ENCODE assay signal across 35 cellular contexts in the genomic region with DNA sequence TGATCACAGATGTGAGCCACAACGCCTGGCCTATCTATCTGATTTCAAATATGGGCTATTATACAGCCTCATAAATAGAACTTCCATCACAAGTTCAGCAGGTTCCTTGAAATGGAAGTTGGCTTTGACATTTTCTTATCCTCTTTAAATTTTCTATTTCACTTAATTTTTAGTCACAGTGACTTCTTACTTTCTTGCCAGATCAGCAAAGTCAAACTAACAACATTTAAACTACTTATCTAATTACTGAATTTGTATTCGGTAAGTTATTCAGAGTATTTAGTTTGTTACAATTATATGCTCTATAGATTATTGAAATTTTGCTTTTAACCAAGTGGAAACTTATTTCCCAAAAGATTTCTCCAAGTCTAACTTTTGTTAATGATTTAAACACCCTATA.
"Had no signal": no experiment of that assay in that cellular context is flagged by ENCODE, and none has a peak within 500 bp of the region (broad histone marks: within the 10 kb centered on the region; RNA-seq: fewer than 3 reads in every experiment).

No MANE protein-coding gene starts in this region.

- H3K27me3 ChIP-seq: adrenal gland, breast epithelium, cardiac muscle cell, colonic mucosa had no signal

- H3K27me3 Mint-ChIP-seq: activated B cell treated with CpG ODN at 0.5 μM for 24 hours; activated CD4-positive, alpha-beta memory T cell treated with anti-CD3 and anti-CD28 coated beads for 36 hours; activated CD8-positive, alpha-beta memory T cell treated with anti-CD3 and anti-CD28 coated beads, Interleukin-2, amount 10 ng/mL, durations not matched to agents 7 days and 5 days; activated naive CD4-positive, alpha-beta T cell treated with anti-CD3 and anti-CD28 coated beads, Interleukin-2, amount 50 U/mL, for 24 hours; activated naive CD8-positive, alpha-beta T cell treated with anti-CD3 and anti-CD28 coated beads for 36 hours; activated naive CD8-positive, alpha-beta T cell treated with anti-CD3 and anti-CD28 coated beads, Interleukin-2, amount 50 U/mL, for 24 hours; brain; T-helper 17 cell had no signal

- ATAC-seq: activated CD4-positive, CD25-positive, alpha-beta regulatory T cell treated with anti-CD3 and anti-CD28 coated beads, Interleukin-2, amount 50 U/mL, for 24 hours; activated CD8-positive, alpha-beta memory T cell treated with anti-CD3 and anti-CD28 coated beads, Interleukin-2, amount 10 ng/mL, durations not matched to agents 7 days and 5 days; activated CD8-positive, alpha-beta T cell treated with anti-CD3 and anti-CD28 coated beads, Interleukin-2, amount 10 ng/mL, durations not matched to agents 7 days and 5 days; activated naive CD8-positive, alpha-beta T cell treated with anti-CD3 and anti-CD28 coated beads, Interleukin-2, amount 50 U/mL, for 24 hours; T-helper 17 cell had no signal

- H3K4me3 ChIP-seq: adrenal gland, breast epithelium, cardiac muscle cell, colonic mucosa had no signal

- H3K9me3 ChIP-seq: adrenal gland, breast epithelium, colonic mucosa had no signal

- FAIRE-seq: endometrium, endothelial cell of umbilical vein, frontal cortex had no signal

- H3K27ac Mint-ChIP-seq: activated B cell treated with CpG ODN at 0.5 μM for 24 hours; activated CD4-positive, alpha-beta memory T cell treated with anti-CD3 and anti-CD28 coated beads for 36 hours; activated CD8-positive, alpha-beta memory T cell treated with anti-CD3 and anti-CD28 coated beads, Interleukin-2, amount 10 ng/mL, durations not matched to agents 7 days and 5 days; activated CD8-positive, alpha-beta T cell treated with anti-CD3 and anti-CD28 coated beads, Interleukin-2, amount 10 ng/mL, durations not matched to agents 7 days and 5 days; activated naive CD4-positive, alpha-beta T cell treated with anti-CD3 and anti-CD28 coated beads for 36 hours; activated naive CD4-positive, alpha-beta T cell treated with anti-CD3 and anti-CD28 coated beads, Interleukin-2, amount 50 U/mL, for 24 hours; activated naive CD8-positive, alpha-beta T cell treated with anti-CD3 and anti-CD28 coated beads for 36 hours; activated naive CD8-positive, alpha-beta T cell treated with anti-CD3 and anti-CD28 coated beads, Interleukin-2, amount 50 U/mL, for 24 hours; activated T-helper 1 cell treated with anti-CD3 and anti-CD28 coated beads, Interleukin-12 subunit alpha, Interleukin-12 subunit beta, Interleukin-2, Interleukin-4 antibody, amounts not matched to agents 30 ng/mL and 10 ng/mL and 1 ng/mL, durations not matched to agents 14 hours and 24 hours and 36 hours; activated T-helper 2 cell treated with anti-CD3 and anti-CD28 coated beads, Interferon-gamma antibody, Interleukin-2, Interleukin-4, amounts not matched to agents 10 μg/mL and 5 μg/mL and 100 μg/mL, durations not matched to agents 14 hours and 24 hours and 36 hours; brain; T-helper 17 cell; T-helper 2 cell treated with Interferon-gamma antibody and Interleukin-4, amounts not matched to agents 5 μg/mL and 100 μg/mL, for 36 hours had no signal

- H3K36me3 ChIP-seq: adrenal gland, breast epithelium, cardiac muscle cell, colonic mucosa, WERI-Rb-1 had no signal

- DNase-seq: activated B cell treated with CpG ODN at 0.5 μM for 24 hours; activated CD4-positive, alpha-beta memory T cell treated with anti-CD3 and anti-CD28 coated beads for 36 hours; activated CD4-positive, alpha-beta T cell treated with anti-CD3 and anti-CD28 coated beads for 48 hours; activated CD8-positive, alpha-beta memory T cell treated with anti-CD3 and anti-CD28 coated beads, Interleukin-2, amount 10 ng/mL, durations not matched to agents 7 days and 5 days; activated CD8-positive, alpha-beta memory T cell treated with anti-CD3 and anti-CD28 coated beads, Interleukin-2, amount 50 U/mL, for 4 hours; activated CD8-positive, alpha-beta T cell treated with anti-CD3 and anti-CD28 coated beads, Interleukin-2, amount 10 ng/mL, durations not matched to agents 7 days and 5 days; activated effector memory CD4-positive, alpha-beta T cell treated with anti-CD3 and anti-CD28 coated beads, Interleukin-2, amount 50 U/mL, for 16 hours; activated naive CD4-positive, alpha-beta T cell treated with anti-CD3 and anti-CD28 coated beads for 36 hours; activated naive CD8-positive, alpha-beta T cell treated with anti-CD3 and anti-CD28 coated beads for 36 hours; activated naive CD8-positive, alpha-beta T cell treated with anti-CD3 and anti-CD28 coated beads, Interleukin-2, amount 50 U/mL, for 24 hours; activated T-cell treated with anti-CD3 and anti-CD28 coated beads, Interleukin-2, amount 50 U/mL, for 1 hour; activated T-cell treated with anti-CD3 and anti-CD28 coated beads, Interleukin-2, amount 50 U/mL, for 48 hours; adrenal gland; amygdala; central memory CD4-positive, alpha-beta T cell; cerebellar nuclear complex; colonic mucosa; effector CD8-positive, alpha-beta T cell; foreskin fibroblast; head of caudate nucleus; T-helper 1 cell; T-helper 17 cell; T1000; WERI-Rb-1 had no signal

- H3K9me3 Mint-ChIP-seq: activated B cell treated with CpG ODN at 0.5 μM for 24 hours; activated CD4-positive, alpha-beta memory T cell treated with anti-CD3 and anti-CD28 coated beads for 36 hours; activated naive CD4-positive, alpha-beta T cell treated with anti-CD3 and anti-CD28 coated beads for 36 hours; activated naive CD4-positive, alpha-beta T cell treated with anti-CD3 and anti-CD28 coated beads, Interleukin-2, amount 50 U/mL, for 24 hours; activated naive CD8-positive, alpha-beta T cell treated with anti-CD3 and anti-CD28 coated beads for 36 hours; activated naive CD8-positive, alpha-beta T cell treated with anti-CD3 and anti-CD28 coated beads, Interleukin-2, amount 50 U/mL, for 24 hours; activated T-helper 1 cell treated with anti-CD3 and anti-CD28 coated beads, Interleukin-12 subunit alpha, Interleukin-12 subunit beta, Interleukin-2, Interleukin-4 antibody, amounts not matched to agents 30 ng/mL and 10 ng/mL and 1 ng/mL, durations not matched to agents 14 hours and 24 hours and 36 hours; activated T-helper 2 cell treated with anti-CD3 and anti-CD28 coated beads, Interferon-gamma antibody, Interleukin-2, Interleukin-4, amounts not matched to agents 10 μg/mL and 5 μg/mL and 100 μg/mL, durations not matched to agents 14 hours and 24 hours and 36 hours; T-helper 2 cell treated with Interferon-gamma antibody and Interleukin-4, amounts not matched to agents 5 μg/mL and 100 μg/mL, for 36 hours had no signal

- H3K4me3 Mint-ChIP-seq: activated B cell treated with CpG ODN at 0.5 μM for 24 hours; activated CD4-positive, alpha-beta memory T cell treated with anti-CD3 and anti-CD28 coated beads for 36 hours; activated CD8-positive, alpha-beta memory T cell treated with anti-CD3 and anti-CD28 coated beads, Interleukin-2, amount 10 ng/mL, durations not matched to agents 7 days and 5 days; activated CD8-positive, alpha-beta T cell treated with anti-CD3 and anti-CD28 coated beads, Interleukin-2, amount 10 ng/mL, durations not matched to agents 7 days and 5 days; activated naive CD4-positive, alpha-beta T cell treated with anti-CD3 and anti-CD28 coated beads for 36 hours; activated naive CD4-positive, alpha-beta T cell treated with anti-CD3 and anti-CD28 coated beads, Interleukin-2, amount 50 U/mL, for 24 hours; activated naive CD8-positive, alpha-beta T cell treated with anti-CD3 and anti-CD28 coated beads for 36 hours; activated naive CD8-positive, alpha-beta T cell treated with anti-CD3 and anti-CD28 coated beads, Interleukin-2, amount 50 U/mL, for 24 hours; activated T-helper 1 cell treated with anti-CD3 and anti-CD28 coated beads, Interleukin-12 subunit alpha, Interleukin-12 subunit beta, Interleukin-2, Interleukin-4 antibody, amounts not matched to agents 30 ng/mL and 10 ng/mL and 1 ng/mL, durations not matched to agents 14 hours and 24 hours and 36 hours; brain; T-helper 17 cell; T-helper 2 cell treated with Interferon-gamma antibody and Interleukin-4, amounts not matched to agents 5 μg/mL and 100 μg/mL, for 36 hours had no signal

- H3K36me3 Mint-ChIP-seq: activated CD4-positive, alpha-beta memory T cell treated with anti-CD3 and anti-CD28 coated beads for 36 hours; activated CD8-positive, alpha-beta memory T cell treated with anti-CD3 and anti-CD28 coated beads, Interleukin-2, amount 10 ng/mL, durations not matched to agents 7 days and 5 days had no signal

- H3K27ac ChIP-seq: adrenal gland, breast epithelium, cardiac muscle cell, colonic mucosa, WERI-Rb-1 had no signal
